ENCODE assay signal across 8 cellular contexts in genomic region chr17:17972952-17973254, GRCh38. TPM values are rescaled to one million over a fixed set of nuclear protein-coding genes. Genes with fewer than 3 reads are reported as not detected.
DNase-seq lines count a peak whose midpoint lies in the region; ATAC-seq and TF ChIP-seq lines count a peak whose summit lies in the region.

No MANE protein-coding gene starts in this region.

- DNase-seq in activated CD8-positive, alpha-beta memory T cell treated with anti-CD3 and anti-CD28 coated beads, Interleukin-2, amount 10 ng/mL, durations not matched to agents 7 days and 5 days, result no peak
- no peak for DNase-seq in activated CD8-positive, alpha-beta memory T cell treated with anti-CD3 and anti-CD28 coated beads, Interleukin-2, amount 50 U/mL, for 48 hours
- DNase-seq in adipocyte (ENCODE audit: low read depth) (no peak), thyroid gland (no peak), KBM-7 (no peak), SHP77 (lab: John Stamatoyannopoulos, UW) (no peak)

- no peak for TF ChIP-seq CTCF in liver (IDR thresholded peaks at IDR 0.05; ENCODE audit: low read depth, low read length, missing input control)
- TF ChIP-seq CTCF in thyroid gland (IDR thresholded peaks at IDR 0.05), result no peak

- H3K27ac ChIP-seq in liver (ENCODE audit: low read depth in 1 of 2, low read length in 2 of 2) (no peak overlapping the region), thyroid gland (peak overlapping the region in 1 of 3 donors; percentile 33)

- no peak for ATAC-seq in activated CD8-positive, alpha-beta memory T cell treated with anti-CD3 and anti-CD28 coated beads, Interleukin-2, amount 10 ng/mL, durations not matched to agents 7 days and 5 days
- no peak for ATAC-seq in GM18520 (IDR thresholded peaks at IDR 0.05; ENCODE audit: unreplicated experiment)

- H3K27me3 ChIP-seq in adipocyte (replicated peaks; ENCODE audit: control insufficient read depth, insufficient read depth, low read length), result no peaks in the 10 kb centered on the region
- H3K27me3 ChIP-seq in liver (ENCODE audit: control insufficient read depth in 4 of 4, insufficient read depth in 4 of 4, low read length in 3 of 4), result no peaks in the 10 kb centered on the region
- H3K27me3 ChIP-seq in thyroid gland, result no peaks in the 10 kb centered on the region

- H3K9ac ChIP-seq in adipocyte (ENCODE audit: low read length), result peak overlapping the region; percentile 80
- H3K9ac ChIP-seq in liver (ENCODE audit: low read depth in 1 of 2, low read length in 2 of 2), result no peak overlapping the region

- H3K36me3 ChIP-seq in adipocyte (ENCODE audit: control insufficient read depth, insufficient read depth, low read length, severe bottlenecking) (no peaks in the 10 kb centered on the region), liver (ENCODE audit: control insufficient read depth in 4 of 4, insufficient read depth in 3 of 4, low read depth in 1 of 4, low read length in 3 of 4) (no peaks in the 10 kb centered on the region), thyroid gland (no peaks in the 10 kb centered on the region)

- H3K4me1 ChIP-seq in adipocyte (ENCODE audit: control insufficient read depth, insufficient read depth, low read length) (peaks cover 20% of the 10 kb centered on the region), liver (ENCODE audit: control insufficient read depth in 4 of 4, insufficient read depth in 4 of 4, low read length in 3 of 4) (peaks cover 4 to 20% (median 18%) of the 10 kb centered on the region in 4 donors), thyroid gland (peaks cover 30 to 32% of the 10 kb centered on the region in 2 donors)

- no peaks in the 10 kb centered on the region for H3K27me3 Mint-ChIP-seq in activated CD8-positive, alpha-beta memory T cell treated with anti-CD3 and anti-CD28 coated beads, Interleukin-2, amount 10 ng/mL, durations not matched to agents 7 days and 5 days

- CTCF ChIA-PET in activated CD8-positive, alpha-beta memory T cell treated with anti-CD3 and anti-CD28 coated beads, Interleukin-2, amount 10 ng/mL, durations not matched to agents 7 days and 5 days (lab: Charles Lee), result interaction anchor here (0.9 to 1.9 kb wide), 7 partner anchors 12 to 162 kb away, joined by 3 to 17 read pairs (median 5); no protein-coding TSS in a partner anchor

- TF ChIP-seq POLR2A in thyroid gland (IDR thresholded peaks at IDR 0.05), result no peak

- peaks cover 41% of the 10 kb centered on the region for H3K4me1 Mint-ChIP-seq in activated CD8-positive, alpha-beta memory T cell treated with anti-CD3 and anti-CD28 coated beads, Interleukin-2, amount 10 ng/mL, durations not matched to agents 7 days and 5 days

- intact Hi-C loops in thyroid gland (cut with DNase I), result loop anchor here (10.0 kb wide), 2 partner anchors 62 to 68 kb away; partner anchors contain the start of genes ATPAF2 and GID4

- in situ Hi-C loops in KBM-7 (cut with MboI; ENCODE audit: low pct_unique_long_range_greater_than_20kb, low sequenced_read_pairs), result no loop called here

- no peak for TF ChIP-seq RAD21 in liver (IDR thresholded peaks at IDR 0.05)

- H3K9me3 Mint-ChIP-seq in activated CD8-positive, alpha-beta memory T cell treated with anti-CD3 and anti-CD28 coated beads, Interleukin-2, amount 10 ng/mL, durations not matched to agents 7 days and 5 days (ENCODE audit: low read depth), result no peaks in the 10 kb centered on the region

- H3K4me3 ChIP-seq in adipocyte (ENCODE audit: low read length) (peak overlapping the region; percentile 90), liver (ENCODE audit: low read depth in 1 of 3, low read length in 3 of 3) (peak overlapping the region; percentile 43 to 83 (median 67)), thyroid gland (replicated peaks in 1 of 3) (peak overlapping the region in 2 of 3 donors; percentile 23 to 34)

- peak overlapping the region; percentile 87 for H3K27ac Mint-ChIP-seq in activated CD8-positive, alpha-beta memory T cell treated with anti-CD3 and anti-CD28 coated beads, Interleukin-2, amount 10 ng/mL, durations not matched to agents 7 days and 5 days

- no peaks in the 10 kb centered on the region for H3K36me3 Mint-ChIP-seq in activated CD8-positive, alpha-beta memory T cell treated with anti-CD3 and anti-CD28 coated beads, Interleukin-2, amount 10 ng/mL, durations not matched to agents 7 days and 5 days

- H3K4me3 Mint-ChIP-seq in activated CD8-positive, alpha-beta memory T cell treated with anti-CD3 and anti-CD28 coated beads, Interleukin-2, amount 10 ng/mL, durations not matched to agents 7 days and 5 days, result peak overlapping the region; percentile 86

- H3K9me3 ChIP-seq in adipocyte (ENCODE audit: control insufficient read depth, low read length) (no peaks in the 10 kb centered on the region), liver (ENCODE audit: control insufficient read depth in 4 of 4, low read length in 3 of 4) (no peaks in the 10 kb centered on the region), thyroid gland (no peaks in the 10 kb centered on the region)

- WGBS in liver, result 5% methylated on average over 13 of the region's 13 CpGs
- WGBS in thyroid gland, 2 donors, result 1 to 3% methylated on average over 13 of the region's 13 CpGs

TF ChIP-seq in liver, 16 proteins besides CTCF, POLR2A, EP300 and RAD21:
- TF ChIP-seq HNF4G (IDR thresholded peaks at IDR 0.05) (no peak), ATF3 (IDR thresholded peaks at IDR 0.05) (no peak), SP1 (IDR thresholded peaks at IDR 0.05) (no peak), RXRA (IDR thresholded peaks at IDR 0.05) (no peak), EGR1 (IDR thresholded peaks at IDR 0.05; ENCODE audit: low read depth in 2 of 2) (no peak), GABPA (IDR thresholded peaks at IDR 0.05 in 1 of 2, conservative IDR thresholded peaks at IDR 0.05 in 1 of 2) (no peak), FOXA2 (IDR thresholded peaks at IDR 0.05) (no peak), NR2F2 (IDR thresholded peaks at IDR 0.05) (no peak)
- TF ChIP-seq, protein P1, sequence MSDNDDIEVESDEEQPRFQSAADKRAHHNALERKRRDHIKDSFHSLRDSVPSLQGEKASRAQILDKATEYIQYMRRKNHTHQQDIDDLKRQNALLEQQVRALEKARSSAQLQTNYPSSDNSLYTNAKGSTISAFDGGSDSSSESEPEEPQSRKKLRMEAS (IDR thresholded peaks at IDR 0.05), result no peak

RNA-seq across cellular contexts. Expression of gene DRC3, which starts 0.2 kb away (rescaled TPM):
- total RNA-seq in activated CD8-positive, alpha-beta memory T cell treated with anti-CD3 and anti-CD28 coated beads, Interleukin-2, amount 10 ng/mL, durations not matched to agents 7 days and 5 days, result not detected
- 1 to 10 TPM in 1 of 2 donors, under 1 TPM in 1; 0.61 to 1.5 TPM for total RNA-seq in liver
- 1 to 10 TPM in 1 of 2 donors, under 1 TPM in 1; 0.72 to 1.5 TPM for polyA plus RNA-seq in liver
- total RNA-seq in thyroid gland, result 10 to 100 TPM; 18.5 to 28.7 (median 23.4) TPM

RNA-seq across cellular contexts. Expression of gene TOM1L2, which starts 0.7 kb away (rescaled TPM):
- total RNA-seq in activated CD8-positive, alpha-beta memory T cell treated with anti-CD3 and anti-CD28 coated beads, Interleukin-2, amount 10 ng/mL, durations not matched to agents 7 days and 5 days, result 10 to 100 TPM; 19.8 to 33.0 TPM
- total RNA-seq in liver (10 to 100 TPM in 1 of 2 donors, 1 to 10 TPM in 1; 5.0 to 24.0 TPM), thyroid gland (100 to 1,000 TPM; 138 to 881 (median 257) TPM)
- 10 to 100 TPM in 1 of 2 donors, 1 to 10 TPM in 1; 8.4 to 10.3 TPM for polyA plus RNA-seq in liver

Comparison
In these comparisons a context has a peak if more than half of its experiments do, and no peak if none do; other contexts are left out.
1. H3K4me3 ChIP-seq: peak in every context shown above with its lines; median percentile 90 in adipocyte; 67 in liver; 28 in thyroid gland.
2. RNA of gene DRC3, which starts 0.2 kb away (total RNA-seq): 18.5 to 28.7 TPM in thyroid gland; 0.61 to 1.5 TPM in liver and not detected in activated CD8-positive, alpha-beta memory T cell treated with anti-CD3 and anti-CD28 coated beads, Interleukin-2, amount 10 ng/mL, durations not matched to agents 7 days and 5 days; every median in the first group is over 4 times any median in the second.
3. RNA of gene TOM1L2, which starts 0.7 kb away (total RNA-seq): 138 to 881 TPM in thyroid gland; 19.8 to 33.0 TPM in activated CD8-positive, alpha-beta memory T cell treated with anti-CD3 and anti-CD28 coated beads, Interleukin-2, amount 10 ng/mL, durations not matched to agents 7 days and 5 days and 5.0 to 24.0 TPM in liver; every median in the first group is over 4 times any median in the second.